Comparison of ENCODE assay signal across 9 cellular contexts in genomic region chr20:35523298-35523888, GRCh38. TPM values are rescaled to one million over a fixed set of nuclear protein-coding genes. Genes with fewer than 3 reads are reported as not detected.
DNase-seq lines count a peak whose midpoint lies in the region; ATAC-seq and TF ChIP-seq lines count a peak whose summit lies in the region.
"Had no signal": no experiment of that assay in that cellular context is flagged by ENCODE, and none has a peak within 500 bp of the region (broad histone marks: within the 10 kb centered on the region; RNA-seq: fewer than 3 reads in every experiment).

No MANE protein-coding gene starts in this region.

- no peak for ATAC-seq in heart right ventricle

- H3K27me3 Mint-ChIP-seq in endodermal cell (ENCODE audit: insufficient read depth), result no peaks in the 10 kb centered on the region

- DNase-seq in heart right ventricle (no peak), right atrium auricular region (ENCODE audit: low spot score) (no peak), SK-MEL-5 (ENCODE audit: low read depth, low spot score) (peak; percentile 79), endodermal cell (peak; percentile 90), C1 segment of cervical spinal cord (lab: John Stamatoyannopoulos, UW) (no peak), NCI-H1092 treated with DMSO at 0.1 percent for 48 hours (lab: John Stamatoyannopoulos, UW) (no peak), LoVo (ENCODE audit: low spot score) (no peak)
- peak; percentile 13 to 24 for DNase-seq in stimulated activated CD4-positive, alpha-beta T cell treated with anti-CD3 and anti-CD28 coated beads, Interleukin-2, amount 100 ng/mL, for 48 hours

- no peaks in the 10 kb centered on the region for H3K27me3 ChIP-seq in heart right ventricle
- H3K27me3 ChIP-seq in right atrium auricular region, result no peaks in the 10 kb centered on the region
- no peaks in the 10 kb centered on the region for H3K27me3 ChIP-seq in endodermal cell (ENCODE audit: control insufficient read depth, insufficient read depth, low read length, poor library complexity, severe bottlenecking)

- H3K9ac ChIP-seq in endodermal cell (ENCODE audit: extremely low read depth, low read length, poor library complexity, severe bottlenecking), result no peak overlapping the region

- H3K4me3 ChIP-seq in heart right ventricle (no peak overlapping the region), right atrium auricular region (no peak overlapping the region), endodermal cell (ENCODE audit: low read length) (no peak overlapping the region)

- H3K4me1 Mint-ChIP-seq in endodermal cell, result no peaks in the 10 kb centered on the region

- no peak overlapping the region for H3K27ac Mint-ChIP-seq in endodermal cell

- H3K4me1 ChIP-seq in heart right ventricle (no peaks in the 10 kb centered on the region), right atrium auricular region (no peaks in the 10 kb centered on the region), endodermal cell (ENCODE audit: control insufficient read depth, insufficient read depth, low read length) (no peaks in the 10 kb centered on the region)

- peak in 7 of 9 donors; percentile 35 to 51 (median 39) for TF ChIP-seq CTCF in heart right ventricle (IDR thresholded peaks at IDR 0.05)
- TF ChIP-seq CTCF in right atrium auricular region (IDR thresholded peaks at IDR 0.05), result peak in 1 of 2 donors; percentile 41
- peak; percentile 78 for TF ChIP-seq CTCF in endodermal cell (conservative IDR thresholded peaks at IDR 0.05)

- H3K36me3 ChIP-seq in heart right ventricle (no peaks in the 10 kb centered on the region), right atrium auricular region (no peaks in the 10 kb centered on the region), endodermal cell (ENCODE audit: control insufficient read depth, insufficient read depth, low read length) (no peaks in the 10 kb centered on the region)

- WGBS in heart right ventricle, 2 donors, result 69 to 74% methylated on average over 6 of the region's 6 CpGs
- WGBS in endodermal cell (ENCODE audit: insufficient coverage in 1 of 2, insufficient read length in 1 of 2), 2 experiments, result 83 to 86% methylated on average over 2 to 6 of the region's 6 CpGs

- H3K9me3 ChIP-seq in heart right ventricle (no peaks in the 10 kb centered on the region), right atrium auricular region (no peaks in the 10 kb centered on the region), endodermal cell (ENCODE audit: control insufficient read depth, low read length) (no peaks in the 10 kb centered on the region)

- peaks cover 14% of the 10 kb centered on the region for H3K9me3 Mint-ChIP-seq in endodermal cell

- H3K4me3 Mint-ChIP-seq in endodermal cell, result no peak overlapping the region

- H3K36me3 Mint-ChIP-seq in endodermal cell (ENCODE audit: low read depth), result no peaks in the 10 kb centered on the region

- no peak overlapping the region for H3K27ac ChIP-seq in heart right ventricle
- no peak overlapping the region for H3K27ac ChIP-seq in right atrium auricular region
- H3K27ac ChIP-seq in endodermal cell (ENCODE audit: low read depth, low read length), result no peak overlapping the region

- intact Hi-C loops in heart right ventricle (cut with DNase I), result no loop called here

- in situ Hi-C loops in SK-MEL-5 (cut with HindIII; ENCODE audit: low pct_unique_long_range_greater_than_20kb, low sequenced_read_pairs), result no loop called here

RNA-seq across cellular contexts. Expression of gene C20orf173, which starts 6.1 kb away (rescaled TPM):
- total RNA-seq in heart right ventricle, result not detected
- polyA plus RNA-seq in heart right ventricle, result not detected
- total RNA-seq in right atrium auricular region, result not detected
- not detected in 2 replicates for total RNA-seq in SK-MEL-5 (2014; rRNA removed; shearing (Covaris generic))
- not detected in 2 replicates for polyA plus RNA-seq in SK-MEL-5 (2015; cell fraction: cytosol; rRNA removed)
- polyA plus RNA-seq in SK-MEL-5 (2015; cell fraction: nucleus; rRNA removed), result not detected in 2 replicates
- total RNA-seq in endodermal cell, result not detected
- polyA plus RNA-seq in endodermal cell (2013, experiment 1 of 2), result not detected
- not detected for polyA plus RNA-seq in endodermal cell (2013, experiment 2 of 2)
- polyA plus RNA-seq: adipose tissue had no signal

RNA-seq across cellular contexts. Expression of gene ERGIC3, which starts 18.5 kb away (rescaled TPM):
- 100 to 1,000 TPM in 6 of 10 donors, 10 to 100 TPM in 4; 40.9 to 143 (median 102) TPM for total RNA-seq in heart right ventricle
- 100 to 1,000 TPM; 101 to 129 TPM for polyA plus RNA-seq in heart right ventricle
- 100 to 1,000 TPM in 1 of 2 donors, 10 to 100 TPM in 1; 99.9 to 155 TPM for total RNA-seq in right atrium auricular region
- 373 and 383 TPM in 2 replicates for total RNA-seq in SK-MEL-5 (2014; rRNA removed; shearing (Covaris generic))
- 455 and 490 TPM in 2 replicates for polyA plus RNA-seq in SK-MEL-5 (2015; cell fraction: cytosol; rRNA removed)
- 535 and 718 TPM in 2 replicates for polyA plus RNA-seq in SK-MEL-5 (2015; cell fraction: nucleus; rRNA removed)
- 100 to 1,000 TPM; 217 to 230 TPM for total RNA-seq in endodermal cell
- polyA plus RNA-seq in endodermal cell (2013, experiment 1 of 2), result 251 TPM
- polyA plus RNA-seq in endodermal cell (2013, experiment 2 of 2), result 226 TPM

Comparison
In these comparisons a context has a peak if more than half of its experiments do, and no peak if none do; other contexts are left out.
1. DNase-seq: peak in SK-MEL-5 (single experiment), endodermal cell (single experiment) and stimulated activated CD4-positive, alpha-beta T cell treated with anti-CD3 and anti-CD28 coated beads, Interleukin-2, amount 100 ng/mL, for 48 hours (2 of 2); none in heart right ventricle (0 of 2), right atrium auricular region (single experiment), C1 segment of cervical spinal cord (0 of 14), NCI-H1092 treated with DMSO at 0.1 percent for 48 hours (single experiment) and LoVo (single experiment).